Comparison of ENCODE assay signal across 16 cellular contexts in genomic region chr1:99749504-99749903, GRCh38. TPM values are rescaled to one million over a fixed set of nuclear protein-coding genes. Genes with fewer than 3 reads are reported as not detected.
DNase-seq lines count a peak whose midpoint lies in the region; ATAC-seq and TF ChIP-seq lines count a peak whose summit lies in the region.
"Had no signal": no experiment of that assay in that cellular context is flagged by ENCODE, and none has a peak within 500 bp of the region (broad histone marks: within the 10 kb centered on the region; RNA-seq: fewer than 3 reads in every experiment).

No MANE protein-coding gene starts in this region.

- ATAC-seq in GM18870 (IDR thresholded peaks at IDR 0.05; ENCODE audit: unreplicated experiment), result peak; percentile 17
- peak; percentile 22 for ATAC-seq in GM21529 (IDR thresholded peaks at IDR 0.05; ENCODE audit: unreplicated experiment)
- peak; percentile 23 for ATAC-seq in HG03045 (IDR thresholded peaks at IDR 0.05; ENCODE audit: unreplicated experiment)
- ATAC-seq in HG03575 (IDR thresholded peaks at IDR 0.05; ENCODE audit: extremely low read depth, insufficient number of reproducible peaks, low FRiP score, unreplicated experiment), result peak; percentile 8
- ATAC-seq: left ventricle myocardium superior had no signal

- H3K4me1 ChIP-seq in thyroid gland, result no peaks in the 10 kb centered on the region
- H3K4me1 ChIP-seq: sigmoid colon had no signal

- no peaks in the 10 kb centered on the region for H3K9me3 ChIP-seq in thyroid gland
- H3K9me3 ChIP-seq: sigmoid colon, stomach had no signal

- DNase-seq in DMS153 (lab: John Stamatoyannopoulos, UW) (no peak), COLO829 (ENCODE audit: low spot score) (no peak), NCI-H345 treated with DMSO at 0.1 percent for 48 hours (lab: John Stamatoyannopoulos, UW; ENCODE audit: unreplicated experiment) (no peak), thyroid gland (no peak)
- DNase-seq: DMS53, hippocampal formation, left ventricle myocardium superior, NCI-H1930, NCI-H774, nephron progenitor cell, sigmoid colon, stomach had no signal

- no peaks in the 10 kb centered on the region for H3K36me3 ChIP-seq in thyroid gland
- H3K36me3 ChIP-seq: sigmoid colon had no signal

- TF ChIP-seq POLR2A in thyroid gland (IDR thresholded peaks at IDR 0.05), result no peak

- no peaks in the 10 kb centered on the region for H3K27me3 ChIP-seq in thyroid gland
- H3K27me3 ChIP-seq: sigmoid colon, stomach had no signal

- TF ChIP-seq CTCF in thyroid gland (IDR thresholded peaks at IDR 0.05), result no peak

- H3K27ac ChIP-seq in thyroid gland, result no peak overlapping the region
- H3K27ac ChIP-seq: sigmoid colon, stomach had no signal

- intact Hi-C loops in thyroid gland (cut with DNase I), result no loop called here

- H3K4me3 ChIP-seq in thyroid gland (replicated peaks in 1 of 3), result no peak overlapping the region
- H3K4me3 ChIP-seq: sigmoid colon, stomach had no signal

RNA-seq across cellular contexts. Expression of gene FRRS1, which starts 16.9 kb away (rescaled TPM):
- 10 to 100 TPM; 10.4 to 12.9 (median 11.3) TPM for total RNA-seq in thyroid gland
